In genomic region chr9:93295031-93295430, GRCh38 we compare ENCODE assay signal across 16 cellular contexts.
DNase-seq lines count a peak whose midpoint lies in the region; ATAC-seq and TF ChIP-seq lines count a peak whose summit lies in the region.
"Had no signal": no experiment of that assay in that cellular context is flagged by ENCODE, and none has a peak within 500 bp of the region (broad histone marks: within the 10 kb centered on the region; RNA-seq: fewer than 3 reads in every experiment).

No MANE protein-coding gene starts in this region.

- H3K27ac Mint-ChIP-seq in HFFc6 = no peak overlapping the region
- H3K27ac Mint-ChIP-seq: activated T-cell treated with anti-CD3 and anti-CD28 coated beads, Interleukin-2, amount 50 U/mL, for 72 hours; CD14-positive monocyte; type B pancreatic cell had no signal

- H3K27me3 Mint-ChIP-seq in HFFc6 (ENCODE audit: insufficient read depth) = peaks cover 17% of the 10 kb centered on the region
- H3K27me3 Mint-ChIP-seq: type B pancreatic cell had no signal

- intact Hi-C loops in left cardiac atrium (cut with DNase I) (loop anchor here in 1 of 2 donors (5.0 kb wide), 1 partner anchor 138 kb away; no protein-coding TSS in a partner anchor), sciatic nerve (cut with DNase I) (no loop called here), lower lobe of right lung (cut with DNase I) (no loop called here)

- no peaks in the 10 kb centered on the region for H3K36me3 Mint-ChIP-seq in HFFc6 (ENCODE audit: low read depth)
- H3K36me3 Mint-ChIP-seq: CD14-positive monocyte, type B pancreatic cell had no signal

- no peaks in the 10 kb centered on the region for H3K9me3 Mint-ChIP-seq in HFFc6
- H3K9me3 Mint-ChIP-seq: activated T-cell treated with anti-CD3 and anti-CD28 coated beads, Interleukin-2, amount 50 U/mL, for 72 hours; CD14-positive monocyte; type B pancreatic cell had no signal

- H3K4me3 ChIP-seq in Peyer's patch (no peak overlapping the region), lower lobe of right lung (no peak overlapping the region)
- H3K4me3 ChIP-seq: K562, PC-9 had no signal

- H3K36me3 ChIP-seq in Peyer's patch (peaks cover 0 to 16% (median 0%) of the 10 kb centered on the region in 3 donors), lower lobe of right lung (no peaks in the 10 kb centered on the region)

- TF ChIP-seq POLR2A in Peyer's patch (IDR thresholded peaks at IDR 0.05) = no peak

- DNase-seq in GM20000 (ENCODE audit: low spot score) = peak; percentile 8
- peak in 2 of 3 donors; percentile 66 to 75 for DNase-seq in Peyer's patch
- peak; percentile 54 for DNase-seq in left cardiac atrium
- no peak for DNase-seq in sciatic nerve (ENCODE audit: low spot score)
- no peak for DNase-seq in HFFc6
- no peak for DNase-seq in lower lobe of right lung
- DNase-seq in OCI-M2 (lab: John Stamatoyannopoulos, UW; ENCODE audit: unreplicated experiment) = no peak
- DNase-seq: activated CD4-positive, CD25-positive, alpha-beta regulatory T cell treated with anti-CD3 and anti-CD28 coated beads, Interleukin-2, amount 50 U/mL, for 72 hours; foreskin melanocyte; NCI-H1417 treated with DMSO at 0.1 percent for 48 hours; NCI-H510A treated with DMSO at 0.1 percent for 48 hours had no signal

- H3K9me3 ChIP-seq in Peyer's patch = no peaks in the 10 kb centered on the region
- no peaks in the 10 kb centered on the region for H3K9me3 ChIP-seq in lower lobe of right lung

- H3K27me3 ChIP-seq in Peyer's patch (no peaks in the 10 kb centered on the region), lower lobe of right lung (ENCODE audit: low read depth) (peaks cover 8% of the 10 kb centered on the region)

- peaks cover 0 to 37% (median 7%) of the 10 kb centered on the region in 4 donors for H3K4me1 ChIP-seq in Peyer's patch
- H3K4me1 ChIP-seq in lower lobe of right lung = no peaks in the 10 kb centered on the region

- ATAC-seq in left cardiac atrium = peak; percentile 69 to 83
- ATAC-seq in sciatic nerve = peak; percentile 61
- no peak for ATAC-seq in lower lobe of right lung
- ATAC-seq: K562 had no signal

- H3K27ac ChIP-seq in Peyer's patch (peak overlapping the region in 1 of 4 donors; percentile 22), lower lobe of right lung (no peak overlapping the region)
- H3K27ac ChIP-seq: PC-9 had no signal

- TF ChIP-seq CTCF in GM20000 (IDR thresholded peaks at IDR 0.05; ENCODE audit: extremely low read depth, missing control alignments) = no peak
- TF ChIP-seq CTCF in Peyer's patch (IDR thresholded peaks at IDR 0.05) = no peak
- TF ChIP-seq CTCF in HFFc6 (IDR thresholded peaks at IDR 0.05) = no peak
- no peak for TF ChIP-seq CTCF in lower lobe of right lung (IDR thresholded peaks at IDR 0.05)

- no peak overlapping the region for H3K4me3 Mint-ChIP-seq in HFFc6
- H3K4me3 Mint-ChIP-seq: activated T-cell treated with anti-CD3 and anti-CD28 coated beads, Interleukin-2, amount 50 U/mL, for 72 hours; CD14-positive monocyte; type B pancreatic cell had no signal

- no peaks in the 10 kb centered on the region for H3K4me1 Mint-ChIP-seq in HFFc6 (ENCODE audit: low read depth)
- H3K4me1 Mint-ChIP-seq: CD14-positive monocyte had no signal

Comparison
In these comparisons a context has a peak if more than half of its experiments do, and no peak if none do; other contexts are left out.
1. DNase-seq: peak in GM20000 (single experiment), Peyer's patch (2 of 3) and left cardiac atrium (single experiment); none in sciatic nerve (single experiment), HFFc6 (single experiment), lower lobe of right lung (single experiment) and OCI-M2 (single experiment).
2. ATAC-seq: peak in left cardiac atrium (2 of 2) and sciatic nerve (single experiment); none in lower lobe of right lung (0 of 2).